Comparison of ENCODE assay signal across 1 cellular context in the genomic region with DNA sequence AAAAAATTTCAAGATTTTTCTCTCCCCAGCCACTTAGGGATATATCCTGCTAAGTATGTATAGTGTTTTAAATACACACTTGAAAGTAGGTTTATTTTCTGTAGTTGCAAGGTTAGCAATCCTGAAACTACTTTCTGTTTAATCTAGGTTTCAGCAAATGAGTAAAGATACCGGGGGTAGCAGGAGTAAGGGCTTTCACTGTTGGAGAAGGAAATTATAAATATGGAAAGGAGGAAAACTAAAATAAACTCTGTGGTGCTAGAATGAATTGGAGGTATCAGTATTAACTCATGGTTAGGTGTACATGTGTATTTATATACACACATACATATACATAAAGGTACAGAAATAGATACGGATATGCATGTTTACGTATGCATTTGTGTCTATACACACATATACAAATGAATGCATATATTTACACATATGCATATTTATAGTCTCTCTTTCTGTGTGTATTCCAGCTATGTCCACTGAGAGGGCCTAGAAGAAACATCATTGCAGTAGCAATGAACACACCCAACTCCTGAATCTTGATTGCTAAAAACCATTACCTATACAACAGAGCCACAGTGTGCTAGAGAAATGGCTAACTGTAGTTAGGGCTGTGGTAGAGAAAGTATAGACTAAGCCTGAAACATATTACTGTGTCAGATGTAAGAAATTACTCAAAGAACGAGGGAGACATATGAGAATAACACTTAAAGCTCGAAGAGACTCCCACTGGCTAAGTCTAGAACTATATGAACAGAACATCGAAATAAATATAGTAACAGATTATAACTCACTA.
A peak's percentile ranks its signal among the peaks of the same experiment; 100 is the strongest.
TF ChIP-seq lines count a peak whose summit lies in the region.

No MANE protein-coding gene starts in this region.

TF ChIP-seq in GM12878, 131 proteins besides CTCF, POLR2A, EP300 and RAD21 (continued from another document and continues in another):
- TF ChIP-seq NR2F1 (conservative IDR thresholded peaks at IDR 0.05) (no peak), RCOR1 (conservative IDR thresholded peaks at IDR 0.05; ENCODE audit: low read depth, low read length) (no peak), ZNF384 (IDR thresholded peaks at IDR 0.05; ENCODE audit: borderline replicate concordance, low read depth, low read length) (no peak), FOS (IDR thresholded peaks at IDR 0.05; ENCODE audit: borderline replicate concordance, extremely low read depth, insufficient read length) (no peak), IKZF2 (IDR thresholded peaks at IDR 0.05) (peak; percentile 73 to 76), CBX3 (IDR thresholded peaks at IDR 0.05; ENCODE audit: borderline replicate concordance, low read depth) (no peak), TARDBP (IDR thresholded peaks at IDR 0.05; ENCODE audit: borderline replicate concordance) (no peak), CHD2 (IDR thresholded peaks at IDR 0.05; ENCODE audit: borderline replicate concordance, low read depth, low read length) (no peak), SMC3 (IDR thresholded peaks at IDR 0.05; ENCODE audit: borderline replicate concordance, low read length) (no peak), MEF2A (IDR thresholded peaks at IDR 0.05; ENCODE audit: insufficient read depth, low read depth, low read length) (peak; percentile 99), HDAC2 (IDR thresholded peaks at IDR 0.05) (no peak), IKZF1 (conservative IDR thresholded peaks at IDR 0.05) (0 out of 2 replicates have a peak, but pooled peaks have one; percentile 36), TBL1XR1 (IDR thresholded peaks at IDR 0.05; ENCODE audit: low read depth, low read length) (peak; percentile 93), RUNX3 (IDR thresholded peaks at IDR 0.05; ENCODE audit: low read length) (peak; percentile 92), EZH2 (IDR thresholded peaks at IDR 0.05; ENCODE audit: borderline replicate concordance, control insufficient read depth, low read depth, low read length) (no peak), ZNF274 (IDR thresholded peaks at IDR 0.05; ENCODE audit: insufficient read depth, insufficient read length) (no peak), MTA3 (IDR thresholded peaks at IDR 0.05; ENCODE audit: borderline replicate concordance, low read length) (peak; percentile 98), HCFC1 (IDR thresholded peaks at IDR 0.05; ENCODE audit: low read length) (no peak), KDM1A (IDR thresholded peaks at IDR 0.05; ENCODE audit: borderline replicate concordance) (no peak), SPI1 (IDR thresholded peaks at IDR 0.05; ENCODE audit: borderline replicate concordance, insufficient read depth, low read depth, low read length) (no peak), SREBF1 (IDR thresholded peaks at IDR 0.05; ENCODE audit: low read length) (no peak), TCF3 (IDR thresholded peaks at IDR 0.05; ENCODE audit: borderline replicate concordance, insufficient read depth, low read depth, low read length) (no peak), JUNB (IDR thresholded peaks at IDR 0.05) (peak; percentile 98), RFX5 (IDR thresholded peaks at IDR 0.05; ENCODE audit: low read depth, low read length) (no peak), ASH2L (IDR thresholded peaks at IDR 0.05; ENCODE audit: borderline replicate concordance, low read depth) (no peak), POU2F2 (IDR thresholded peaks at IDR 0.05; ENCODE audit: borderline replicate concordance, low read depth, low read length) (no peak), LARP7 (IDR thresholded peaks at IDR 0.05) (no peak), ZNF207 (IDR thresholded peaks at IDR 0.05; ENCODE audit: borderline replicate concordance) (no peak), KLF5 (IDR thresholded peaks at IDR 0.05; ENCODE audit: partially characterized antibody) (no peak), EED (IDR thresholded peaks at IDR 0.05; ENCODE audit: low read depth) (peak; percentile 72), MYC (IDR thresholded peaks at IDR 0.05; ENCODE audit: insufficient read depth, insufficient read length, insufficient replicate concordance, low read length, severe bottlenecking) (no peak), RB1 (IDR thresholded peaks at IDR 0.05; ENCODE audit: borderline replicate concordance) (no peak), NFIC (IDR thresholded peaks at IDR 0.05; ENCODE audit: low read depth, low read length) (peak; percentile 99), HDGF (IDR thresholded peaks at IDR 0.05) (no peak), SP1 (IDR thresholded peaks at IDR 0.05; ENCODE audit: low read depth, low read length) (no peak), MYB (IDR thresholded peaks at IDR 0.05; ENCODE audit: borderline replicate concordance, low read depth, low read length) (no peak), SMAD1 (IDR thresholded peaks at IDR 0.05; ENCODE audit: low read depth, partially characterized antibody) (no peak), ATF7 (IDR thresholded peaks at IDR 0.05; ENCODE audit: low read depth) (no peak), BCL11A (IDR thresholded peaks at IDR 0.05; ENCODE audit: low read depth, low read length) (peak; percentile 59; the same call in 1 of the 2 replicates), WRNIP1 (IDR thresholded peaks at IDR 0.05; ENCODE audit: borderline replicate concordance, low read depth, low read length) (no peak), TCF12 (IDR thresholded peaks at IDR 0.05; ENCODE audit: low read depth, low read length) (no peak), PML (IDR thresholded peaks at IDR 0.05; ENCODE audit: low read length) (peak; percentile 80)
- TF ChIP-seq, protein P1, sequence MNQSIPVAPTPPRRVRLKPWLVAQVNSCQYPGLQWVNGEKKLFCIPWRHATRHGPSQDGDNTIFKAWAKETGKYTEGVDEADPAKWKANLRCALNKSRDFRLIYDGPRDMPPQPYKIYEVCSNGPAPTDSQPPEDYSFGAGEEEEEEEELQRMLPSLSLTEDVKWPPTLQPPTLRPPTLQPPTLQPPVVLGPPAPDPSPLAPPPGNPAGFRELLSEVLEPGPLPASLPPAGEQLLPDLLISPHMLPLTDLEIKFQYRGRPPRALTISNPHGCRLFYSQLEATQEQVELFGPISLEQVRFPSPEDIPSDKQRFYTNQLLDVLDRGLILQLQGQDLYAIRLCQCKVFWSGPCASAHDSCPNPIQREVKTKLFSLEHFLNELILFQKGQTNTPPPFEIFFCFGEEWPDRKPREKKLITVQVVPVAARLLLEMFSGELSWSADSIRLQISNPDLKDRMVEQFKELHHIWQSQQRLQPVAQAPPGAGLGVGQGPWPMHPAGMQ (IDR thresholded peaks at IDR 0.05; ENCODE audit: borderline replicate concordance): no peak
- TF ChIP-seq, protein P2, sequence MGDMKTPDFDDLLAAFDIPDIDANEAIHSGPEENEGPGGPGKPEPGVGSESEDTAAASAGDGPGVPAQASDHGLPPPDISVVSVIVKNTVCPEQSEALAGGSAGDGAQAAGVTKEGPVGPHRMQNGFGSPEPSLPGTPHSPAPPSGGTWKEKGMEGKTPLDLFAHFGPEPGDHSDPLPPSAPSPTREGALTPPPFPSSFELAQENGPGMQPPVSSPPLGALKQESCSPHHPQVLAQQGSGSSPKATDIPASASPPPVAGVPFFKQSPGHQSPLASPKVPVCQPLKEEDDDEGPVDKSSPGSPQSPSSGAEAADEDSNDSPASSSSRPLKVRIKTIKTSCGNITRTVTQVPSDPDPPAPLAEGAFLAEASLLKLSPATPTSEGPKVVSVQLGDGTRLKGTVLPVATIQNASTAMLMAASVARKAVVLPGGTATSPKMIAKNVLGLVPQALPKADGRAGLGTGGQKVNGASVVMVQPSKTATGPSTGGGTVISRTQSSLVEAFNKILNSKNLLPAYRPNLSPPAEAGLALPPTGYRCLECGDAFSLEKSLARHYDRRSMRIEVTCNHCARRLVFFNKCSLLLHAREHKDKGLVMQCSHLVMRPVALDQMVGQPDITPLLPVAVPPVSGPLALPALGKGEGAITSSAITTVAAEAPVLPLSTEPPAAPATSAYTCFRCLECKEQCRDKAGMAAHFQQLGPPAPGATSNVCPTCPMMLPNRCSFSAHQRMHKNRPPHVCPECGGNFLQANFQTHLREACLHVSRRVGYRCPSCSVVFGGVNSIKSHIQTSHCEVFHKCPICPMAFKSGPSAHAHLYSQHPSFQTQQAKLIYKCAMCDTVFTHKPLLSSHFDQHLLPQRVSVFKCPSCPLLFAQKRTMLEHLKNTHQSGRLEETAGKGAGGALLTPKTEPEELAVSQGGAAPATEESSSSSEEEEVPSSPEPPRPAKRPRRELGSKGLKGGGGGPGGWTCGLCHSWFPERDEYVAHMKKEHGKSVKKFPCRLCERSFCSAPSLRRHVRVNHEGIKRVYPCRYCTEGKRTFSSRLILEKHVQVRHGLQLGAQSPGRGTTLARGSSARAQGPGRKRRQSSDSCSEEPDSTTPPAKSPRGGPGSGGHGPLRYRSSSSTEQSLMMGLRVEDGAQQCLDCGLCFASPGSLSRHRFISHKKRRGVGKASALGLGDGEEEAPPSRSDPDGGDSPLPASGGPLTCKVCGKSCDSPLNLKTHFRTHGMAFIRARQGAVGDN (IDR thresholded peaks at IDR 0.05): no peak
- TF ChIP-seq, protein P3, sequence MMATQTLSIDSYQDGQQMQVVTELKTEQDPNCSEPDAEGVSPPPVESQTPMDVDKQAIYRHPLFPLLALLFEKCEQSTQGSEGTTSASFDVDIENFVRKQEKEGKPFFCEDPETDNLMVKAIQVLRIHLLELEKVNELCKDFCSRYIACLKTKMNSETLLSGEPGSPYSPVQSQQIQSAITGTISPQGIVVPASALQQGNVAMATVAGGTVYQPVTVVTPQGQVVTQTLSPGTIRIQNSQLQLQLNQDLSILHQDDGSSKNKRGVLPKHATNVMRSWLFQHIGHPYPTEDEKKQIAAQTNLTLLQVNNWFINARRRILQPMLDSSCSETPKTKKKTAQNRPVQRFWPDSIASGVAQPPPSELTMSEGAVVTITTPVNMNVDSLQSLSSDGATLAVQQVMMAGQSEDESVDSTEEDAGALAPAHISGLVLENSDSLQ (IDR thresholded peaks at IDR 0.05): no peak
- TF ChIP-seq, protein P4, sequence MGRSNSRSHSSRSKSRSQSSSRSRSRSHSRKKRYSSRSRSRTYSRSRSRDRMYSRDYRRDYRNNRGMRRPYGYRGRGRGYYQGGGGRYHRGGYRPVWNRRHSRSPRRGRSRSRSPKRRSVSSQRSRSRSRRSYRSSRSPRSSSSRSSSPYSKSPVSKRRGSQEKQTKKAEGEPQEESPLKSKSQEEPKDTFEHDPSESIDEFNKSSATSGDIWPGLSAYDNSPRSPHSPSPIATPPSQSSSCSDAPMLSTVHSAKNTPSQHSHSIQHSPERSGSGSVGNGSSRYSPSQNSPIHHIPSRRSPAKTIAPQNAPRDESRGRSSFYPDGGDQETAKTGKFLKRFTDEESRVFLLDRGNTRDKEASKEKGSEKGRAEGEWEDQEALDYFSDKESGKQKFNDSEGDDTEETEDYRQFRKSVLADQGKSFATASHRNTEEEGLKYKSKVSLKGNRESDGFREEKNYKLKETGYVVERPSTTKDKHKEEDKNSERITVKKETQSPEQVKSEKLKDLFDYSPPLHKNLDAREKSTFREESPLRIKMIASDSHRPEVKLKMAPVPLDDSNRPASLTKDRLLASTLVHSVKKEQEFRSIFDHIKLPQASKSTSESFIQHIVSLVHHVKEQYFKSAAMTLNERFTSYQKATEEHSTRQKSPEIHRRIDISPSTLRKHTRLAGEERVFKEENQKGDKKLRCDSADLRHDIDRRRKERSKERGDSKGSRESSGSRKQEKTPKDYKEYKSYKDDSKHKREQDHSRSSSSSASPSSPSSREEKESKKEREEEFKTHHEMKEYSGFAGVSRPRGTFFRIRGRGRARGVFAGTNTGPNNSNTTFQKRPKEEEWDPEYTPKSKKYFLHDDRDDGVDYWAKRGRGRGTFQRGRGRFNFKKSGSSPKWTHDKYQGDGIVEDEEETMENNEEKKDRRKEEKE (IDR thresholded peaks at IDR 0.05): no peak
- TF ChIP-seq, protein P5, sequence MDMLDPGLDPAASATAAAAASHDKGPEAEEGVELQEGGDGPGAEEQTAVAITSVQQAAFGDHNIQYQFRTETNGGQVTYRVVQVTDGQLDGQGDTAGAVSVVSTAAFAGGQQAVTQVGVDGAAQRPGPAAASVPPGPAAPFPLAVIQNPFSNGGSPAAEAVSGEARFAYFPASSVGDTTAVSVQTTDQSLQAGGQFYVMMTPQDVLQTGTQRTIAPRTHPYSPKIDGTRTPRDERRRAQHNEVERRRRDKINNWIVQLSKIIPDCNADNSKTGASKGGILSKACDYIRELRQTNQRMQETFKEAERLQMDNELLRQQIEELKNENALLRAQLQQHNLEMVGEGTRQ (IDR thresholded peaks at IDR 0.05; ENCODE audit: borderline replicate concordance, low read depth, low read length): no peak
- TF ChIP-seq, protein P6, sequence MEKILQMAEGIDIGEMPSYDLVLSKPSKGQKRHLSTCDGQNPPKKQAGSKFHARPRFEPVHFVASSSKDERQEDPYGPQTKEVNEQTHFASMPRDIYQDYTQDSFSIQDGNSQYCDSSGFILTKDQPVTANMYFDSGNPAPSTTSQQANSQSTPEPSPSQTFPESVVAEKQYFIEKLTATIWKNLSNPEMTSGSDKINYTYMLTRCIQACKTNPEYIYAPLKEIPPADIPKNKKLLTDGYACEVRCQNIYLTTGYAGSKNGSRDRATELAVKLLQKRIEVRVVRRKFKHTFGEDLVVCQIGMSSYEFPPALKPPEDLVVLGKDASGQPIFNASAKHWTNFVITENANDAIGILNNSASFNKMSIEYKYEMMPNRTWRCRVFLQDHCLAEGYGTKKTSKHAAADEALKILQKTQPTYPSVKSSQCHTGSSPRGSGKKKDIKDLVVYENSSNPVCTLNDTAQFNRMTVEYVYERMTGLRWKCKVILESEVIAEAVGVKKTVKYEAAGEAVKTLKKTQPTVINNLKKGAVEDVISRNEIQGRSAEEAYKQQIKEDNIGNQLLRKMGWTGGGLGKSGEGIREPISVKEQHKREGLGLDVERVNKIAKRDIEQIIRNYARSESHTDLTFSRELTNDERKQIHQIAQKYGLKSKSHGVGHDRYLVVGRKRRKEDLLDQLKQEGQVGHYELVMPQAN (conservative IDR thresholded peaks at IDR 0.05): no peak
- TF ChIP-seq, protein P7, sequence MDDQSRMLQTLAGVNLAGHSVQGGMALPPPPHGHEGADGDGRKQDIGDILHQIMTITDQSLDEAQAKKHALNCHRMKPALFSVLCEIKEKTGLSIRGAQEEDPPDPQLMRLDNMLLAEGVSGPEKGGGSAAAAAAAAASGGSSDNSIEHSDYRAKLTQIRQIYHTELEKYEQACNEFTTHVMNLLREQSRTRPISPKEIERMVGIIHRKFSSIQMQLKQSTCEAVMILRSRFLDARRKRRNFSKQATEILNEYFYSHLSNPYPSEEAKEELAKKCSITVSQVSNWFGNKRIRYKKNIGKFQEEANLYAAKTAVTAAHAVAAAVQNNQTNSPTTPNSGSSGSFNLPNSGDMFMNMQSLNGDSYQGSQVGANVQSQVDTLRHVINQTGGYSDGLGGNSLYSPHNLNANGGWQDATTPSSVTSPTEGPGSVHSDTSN (IDR thresholded peaks at IDR 0.05; ENCODE audit: insufficient replicate concordance, low read depth, low read length): no peak
- TF ChIP-seq, protein P8, sequence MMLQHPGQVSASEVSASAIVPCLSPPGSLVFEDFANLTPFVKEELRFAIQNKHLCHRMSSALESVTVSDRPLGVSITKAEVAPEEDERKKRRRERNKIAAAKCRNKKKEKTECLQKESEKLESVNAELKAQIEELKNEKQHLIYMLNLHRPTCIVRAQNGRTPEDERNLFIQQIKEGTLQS (IDR thresholded peaks at IDR 0.05; ENCODE audit: borderline replicate concordance, extremely low read depth, low read depth, low read length): no peak
- TF ChIP-seq, protein P9, sequence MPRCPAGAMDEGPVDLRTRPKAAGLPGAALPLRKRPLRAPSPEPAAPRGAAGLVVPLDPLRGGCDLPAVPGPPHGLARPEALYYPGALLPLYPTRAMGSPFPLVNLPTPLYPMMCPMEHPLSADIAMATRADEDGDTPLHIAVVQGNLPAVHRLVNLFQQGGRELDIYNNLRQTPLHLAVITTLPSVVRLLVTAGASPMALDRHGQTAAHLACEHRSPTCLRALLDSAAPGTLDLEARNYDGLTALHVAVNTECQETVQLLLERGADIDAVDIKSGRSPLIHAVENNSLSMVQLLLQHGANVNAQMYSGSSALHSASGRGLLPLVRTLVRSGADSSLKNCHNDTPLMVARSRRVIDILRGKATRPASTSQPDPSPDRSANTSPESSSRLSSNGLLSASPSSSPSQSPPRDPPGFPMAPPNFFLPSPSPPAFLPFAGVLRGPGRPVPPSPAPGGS (IDR thresholded peaks at IDR 0.05; ENCODE audit: borderline replicate concordance, insufficient read depth, low read depth, low read length, poor library complexity, severe bottlenecking): peak; percentile 43
